In genomic region chr6:137097057-137097456, GRCh38 we compare ENCODE assay signal across 13 cellular contexts. TPM values are rescaled to one million over a fixed set of nuclear protein-coding genes. Genes with fewer than 3 reads are reported as not detected.
DNase-seq lines count a peak whose midpoint lies in the region; ATAC-seq, FAIRE-seq and TF ChIP-seq lines count a peak whose summit lies in the region.
"Had no signal": no experiment of that assay in that cellular context is flagged by ENCODE, and none has a peak within 500 bp of the region (broad histone marks: within the 10 kb centered on the region; RNA-seq: fewer than 3 reads in every experiment).

No MANE protein-coding gene starts in this region.

- POLR2A ChIA-PET in GM12878 (lab: Charles Lee): interaction anchor here (0.8 to 6.6 kb wide), 9 partner anchors 9 to 602 kb away, joined by 3 to 62 read pairs (median 4); no protein-coding TSS in a partner anchor

- H3K4me1 ChIP-seq in GM12878 (ENCODE audit: control insufficient read depth, insufficient read depth, low read length): peaks cover 73% of the 10 kb centered on the region
- peaks cover 18% of the 10 kb centered on the region for H3K4me1 ChIP-seq in lower lobe of right lung

- no peaks in the 10 kb centered on the region for H4K20me1 ChIP-seq in GM12878 (ENCODE audit: control insufficient read depth, insufficient read depth)

- CTCF ChIA-PET in GM12878 (lab: Yijun Ruan, JAX): interaction anchor here (1.0 to 12.9 kb wide), 15 partner anchors 8 to 608 kb away, joined by 3 to 164 read pairs (median 10); no protein-coding TSS in a partner anchor

- peak overlapping the region; percentile 48 for H3K9ac ChIP-seq in GM12878 (ENCODE audit: control insufficient read depth, insufficient read depth, low read length)

- TF ChIP-seq POLR2A in GM12878 (IDR thresholded peaks at IDR 0.05; ENCODE audit: low read depth, low read length): no peak

- H3K4me3 ChIP-seq in GM12865 (ENCODE audit: low read depth, low read length) (no peak overlapping the region), GM12878 (no peak overlapping the region), lower lobe of right lung (no peak overlapping the region)
- H3K4me3 ChIP-seq: left ventricle myocardium inferior, upper lobe of left lung had no signal

- no TSS peak for BruUV-seq in GM12878 (replicated peaks; lab: Mats Ljungman, UMichigan)

- peak; percentile 43 for ATAC-seq in GM19455 (IDR thresholded peaks at IDR 0.05; ENCODE audit: unreplicated experiment)
- ATAC-seq in HG03095 (IDR thresholded peaks at IDR 0.05; ENCODE audit: unreplicated experiment): peak; percentile 29
- peak; percentile 41 for ATAC-seq in GM12878
- ATAC-seq in lower lobe of right lung: no peak
- ATAC-seq: natural killer cell had no signal

- intact Hi-C loops in GM12878 (cut with micrococcal nuclease; ENCODE audit: unreplicated experiment): no loop called here
- intact Hi-C loops in lower lobe of right lung (cut with DNase I): no loop called here

- H3K36me3 ChIP-seq in GM12878 (ENCODE audit: control insufficient read depth in 2 of 2, insufficient read depth in 2 of 2, low read length in 1 of 2) (no peaks in the 10 kb centered on the region), lower lobe of right lung (no peaks in the 10 kb centered on the region)
- H3K36me3 ChIP-seq: left ventricle myocardium inferior, upper lobe of left lung, WERI-Rb-1 had no signal

- H3K79me2 ChIP-seq in GM12878 (ENCODE audit: control insufficient read depth, insufficient read depth, low read length): no peaks in the 10 kb centered on the region

- FAIRE-seq in GM12878 (lab: Jason Lieb, UNC): peak; percentile 64

- in situ Hi-C loops in GM12878 (cut with MboI): no loop called here

- SMC1A ChIA-PET in GM12878 (lab: Charles Lee; ENCODE audit: uncharacterized antibody, unreplicated experiment): interaction anchor here (0.8 to 7.4 kb wide), 24 partner anchors 11 to 814 kb away, joined by 3 to 293 read pairs (median 8); no protein-coding TSS in a partner anchor

- H3K9me3 ChIP-seq in GM12878 (replicated peaks; ENCODE audit: control insufficient read depth, insufficient read depth, low read length) (peaks cover 10% of the 10 kb centered on the region), lower lobe of right lung (no peaks in the 10 kb centered on the region)
- H3K9me3 ChIP-seq: left ventricle myocardium inferior, upper lobe of left lung had no signal

- no peak overlapping the region for H2AFZ ChIP-seq in GM12878 (ENCODE audit: control insufficient read depth, low read depth, low read length)

- TF ChIP-seq EP300 in GM12878 (IDR thresholded peaks at IDR 0.05; ENCODE audit: borderline replicate concordance in 1 of 2, control insufficient read depth in 1 of 2, low read depth in 2 of 2, low read length in 2 of 2): peak; percentile 39 to 64; a peak in 1 of 4 replicates

- H3K27ac ChIP-seq in GM12878 (ENCODE audit: control insufficient read depth, insufficient read depth) (peak overlapping the region; percentile 95), lower lobe of right lung (no peak overlapping the region)
- H3K27ac ChIP-seq: left ventricle myocardium inferior, upper lobe of left lung, WERI-Rb-1 had no signal

- TF ChIP-seq RAD21 in GM12878 (IDR thresholded peaks at IDR 0.05; ENCODE audit: insufficient read depth, low read depth, low read length): 0 out of 2 replicates have a peak, but pooled peaks have one; percentile 21

- DNase-seq in GM12865 (ENCODE audit: low read depth): peak; percentile 66
- no peak for DNase-seq in GM12878 (ENCODE audit: low read depth, low spot score)
- DNase-seq in lower lobe of right lung: no peak
- DNase-seq in activated CD4-positive, alpha-beta T cell treated with anti-CD3 and anti-CD28 coated beads for 4 hours: no peak
- no peak for DNase-seq in central memory CD4-positive, alpha-beta T cell
- no peak for DNase-seq in ureter (ENCODE audit: low spot score)
- DNase-seq: left ventricle myocardium inferior, natural killer cell, NCI-H345, upper lobe of left lung, WERI-Rb-1 had no signal

- no peaks in the 10 kb centered on the region for H3K27me3 ChIP-seq in GM12878 (replicated peaks in 1 of 2; ENCODE audit: control insufficient read depth in 2 of 2, insufficient read depth in 2 of 2, low read length in 1 of 2)
- H3K27me3 ChIP-seq in lower lobe of right lung (ENCODE audit: low read depth): no peaks in the 10 kb centered on the region
- H3K27me3 ChIP-seq: upper lobe of left lung had no signal

- RAD21 ChIA-PET in GM12878 (lab: Charles Lee; ENCODE audit: unreplicated experiment): interaction anchor here (0.9 to 12.9 kb wide), 19 partner anchors 11 to 562 kb away, joined by 3 to 500 read pairs (median 5); partner anchors contain the start of gene IL22RA2

- no peak for TF ChIP-seq CTCF in GM12865 (IDR thresholded peaks at IDR 0.05; ENCODE audit: insufficient read depth, low read depth, low read length, missing control alignments)
- no peak for TF ChIP-seq CTCF in GM12878 (IDR thresholded peaks at IDR 0.05 in 2 of 3, conservative IDR thresholded peaks at IDR 0.05 in 1 of 3; ENCODE audit: control insufficient read depth in 2 of 3, extremely low read depth in 1 of 3, insufficient read depth in 1 of 3, low read depth in 3 of 3, low read length in 3 of 3)
- no peak for TF ChIP-seq CTCF in lower lobe of right lung (IDR thresholded peaks at IDR 0.05)

- H3K4me2 ChIP-seq in GM12878 (ENCODE audit: control insufficient read depth, insufficient read depth): peak overlapping the region; percentile 65

TF ChIP-seq in GM12878, 131 proteins besides CTCF, POLR2A, EP300 and RAD21 (continues in another document):
- TF ChIP-seq MEF2A (IDR thresholded peaks at IDR 0.05; ENCODE audit: insufficient read depth, low read depth, low read length) (peak; percentile 94), NR2C2 (IDR thresholded peaks at IDR 0.05; ENCODE audit: borderline replicate concordance, control insufficient read depth, insufficient read length, low read depth) (no peak), STAT3 (IDR thresholded peaks at IDR 0.05; ENCODE audit: low read depth, low read length) (no peak), RCOR1 (conservative IDR thresholded peaks at IDR 0.05; ENCODE audit: low read depth, low read length) (no peak), MXI1 (IDR thresholded peaks at IDR 0.05; ENCODE audit: low read depth, low read length) (peak; percentile 35; the same call in 1 of the 2 replicates)
- TF ChIP-seq, protein P1, sequence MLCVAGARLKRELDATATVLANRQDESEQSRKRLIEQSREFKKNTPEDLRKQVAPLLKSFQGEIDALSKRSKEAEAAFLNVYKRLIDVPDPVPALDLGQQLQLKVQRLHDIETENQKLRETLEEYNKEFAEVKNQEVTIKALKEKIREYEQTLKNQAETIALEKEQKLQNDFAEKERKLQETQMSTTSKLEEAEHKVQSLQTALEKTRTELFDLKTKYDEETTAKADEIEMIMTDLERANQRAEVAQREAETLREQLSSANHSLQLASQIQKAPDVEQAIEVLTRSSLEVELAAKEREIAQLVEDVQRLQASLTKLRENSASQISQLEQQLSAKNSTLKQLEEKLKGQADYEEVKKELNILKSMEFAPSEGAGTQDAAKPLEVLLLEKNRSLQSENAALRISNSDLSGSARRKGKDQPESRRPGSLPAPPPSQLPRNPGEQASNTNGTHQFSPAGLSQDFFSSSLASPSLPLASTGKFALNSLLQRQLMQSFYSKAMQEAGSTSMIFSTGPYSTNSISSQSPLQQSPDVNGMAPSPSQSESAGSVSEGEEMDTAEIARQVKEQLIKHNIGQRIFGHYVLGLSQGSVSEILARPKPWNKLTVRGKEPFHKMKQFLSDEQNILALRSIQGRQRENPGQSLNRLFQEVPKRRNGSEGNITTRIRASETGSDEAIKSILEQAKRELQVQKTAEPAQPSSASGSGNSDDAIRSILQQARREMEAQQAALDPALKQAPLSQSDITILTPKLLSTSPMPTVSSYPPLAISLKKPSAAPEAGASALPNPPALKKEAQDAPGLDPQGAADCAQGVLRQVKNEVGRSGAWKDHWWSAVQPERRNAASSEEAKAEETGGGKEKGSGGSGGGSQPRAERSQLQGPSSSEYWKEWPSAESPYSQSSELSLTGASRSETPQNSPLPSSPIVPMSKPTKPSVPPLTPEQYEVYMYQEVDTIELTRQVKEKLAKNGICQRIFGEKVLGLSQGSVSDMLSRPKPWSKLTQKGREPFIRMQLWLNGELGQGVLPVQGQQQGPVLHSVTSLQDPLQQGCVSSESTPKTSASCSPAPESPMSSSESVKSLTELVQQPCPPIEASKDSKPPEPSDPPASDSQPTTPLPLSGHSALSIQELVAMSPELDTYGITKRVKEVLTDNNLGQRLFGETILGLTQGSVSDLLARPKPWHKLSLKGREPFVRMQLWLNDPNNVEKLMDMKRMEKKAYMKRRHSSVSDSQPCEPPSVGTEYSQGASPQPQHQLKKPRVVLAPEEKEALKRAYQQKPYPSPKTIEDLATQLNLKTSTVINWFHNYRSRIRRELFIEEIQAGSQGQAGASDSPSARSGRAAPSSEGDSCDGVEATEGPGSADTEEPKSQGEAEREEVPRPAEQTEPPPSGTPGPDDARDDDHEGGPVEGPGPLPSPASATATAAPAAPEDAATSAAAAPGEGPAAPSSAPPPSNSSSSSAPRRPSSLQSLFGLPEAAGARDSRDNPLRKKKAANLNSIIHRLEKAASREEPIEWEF (IDR thresholded peaks at IDR 0.05; ENCODE audit: insufficient replicate concordance, low read depth, low read length): peak; percentile 89

RNA-seq across cellular contexts. Expression of gene IL20RA, which starts 52.3 kb away (rescaled TPM):
- total RNA-seq in GM12878 (2013; cell fraction: nucleolus; rRNA removed): 0.19 TPM in 1 of 2 replicates, not detected in the other
- total RNA-seq in GM12878 (2014; rRNA removed) (0.11 TPM in 1 of 2 replicates, not detected in the other), GM12878 (2014; rRNA removed; fragmentation: Illumina TruSeq; extraction: Trizol) (0.09 TPM in 1 of 2 replicates, not detected in the other), GM12878 (2021) (0.08 TPM in 1 of 2 replicates, not detected in the other), lower lobe of right lung (10.9 TPM), ureter (39.5 TPM)
- not detected for polyA plus RNA-seq in GM12878 (2011; ENCODE audit: low read depth)
- polyA plus RNA-seq in GM12878 (2011; rRNA removed) (0.11 and 0.16 TPM in 2 replicates), GM12878 (2014; fragmentation: Illumina TruSeq; extraction: Trizol) (0.03 TPM in 1 of 2 replicates, not detected in the other), GM12878 (2014; fragmentation: Nextera tagmentation; extraction: Ambion mirVana) (under 1 TPM; 0.02 to 0.16 TPM), GM12878 (2014; rRNA removed) (0.05 TPM in 1 of 2 replicates, not detected in the other), GM12878 (2016; fragmentation: Nextera tagmentation; extraction: Ambion mirVana) (not detected)
- polyA plus RNA-seq in GM12878 (2011; cell fraction: cytosol; rRNA removed): 0.02 and 0.06 TPM in 2 replicates
- polyA plus RNA-seq in GM12878 (2011; cell fraction: nucleus; rRNA removed): 0.06 and 0.09 TPM in 2 replicates
- not detected in 2 replicates for polyA plus RNA-seq in GM12878 (2012)
- not detected in 2 replicates for polyA minus RNA-seq in GM12878 (2011; rRNA and poly(A)+ RNA removed)
- not detected in 2 replicates for polyA minus RNA-seq in GM12878 (2011; cell fraction: cytosol; rRNA and poly(A)+ RNA removed)
- not detected in 2 replicates for polyA minus RNA-seq in GM12878 (2011; cell fraction: nucleus; rRNA and poly(A)+ RNA removed)
- total RNA-seq: natural killer cell had no signal

Comparison
In these comparisons a context has a peak if more than half of its experiments do, and no peak if none do; other contexts are left out.
1. ATAC-seq: peak in GM19455 (single experiment), HG03095 (single experiment) and GM12878 (single experiment); none in lower lobe of right lung (0 of 2).